ENCODE assay signal across 7 cellular contexts in genomic region chr1:148263906-148264255, GRCh38.
DNase-seq lines count a peak whose midpoint lies in the region; ATAC-seq and TF ChIP-seq lines count a peak whose summit lies in the region.

No MANE protein-coding gene starts in this region.

- no peak for TF ChIP-seq CTCF in Peyer's patch (IDR thresholded peaks at IDR 0.05)
- TF ChIP-seq CTCF in prostate gland (IDR thresholded peaks at IDR 0.05), result no peak

- no peaks in the 10 kb centered on the region for H3K27me3 ChIP-seq in Peyer's patch
- H3K27me3 ChIP-seq in prostate gland (replicated peaks; ENCODE audit: insufficient read depth), result no peaks in the 10 kb centered on the region

- H3K27ac ChIP-seq in Peyer's patch (peak overlapping the region; percentile 50 to 75 (median 73)), prostate gland (peak overlapping the region; percentile 69 to 79)

- 4% methylated on average over 17 of the region's 17 CpGs for WGBS in prostate gland

- no peaks in the 10 kb centered on the region for H3K9me3 ChIP-seq in Peyer's patch
- no peaks in the 10 kb centered on the region for H3K9me3 ChIP-seq in prostate gland

- H3K36me3 ChIP-seq in Peyer's patch, result no peaks in the 10 kb centered on the region
- no peaks in the 10 kb centered on the region for H3K36me3 ChIP-seq in prostate gland

- DNase-seq in Peyer's patch (peak; percentile 39 to 57 (median 52)), prostate gland (ENCODE audit: low spot score) (peak; percentile 28), SK-N-DZ (ENCODE audit: low spot score) (no peak), mucosa of gallbladder (ENCODE audit: low spot score) (no peak), NCI-H82 treated with DMSO at 0.1 percent for 48 hours (lab: John Stamatoyannopoulos, UW; ENCODE audit: unreplicated experiment) (no peak)

- no peak for TF ChIP-seq POLR2A in Peyer's patch (IDR thresholded peaks at IDR 0.05)
- no peak for TF ChIP-seq POLR2A in prostate gland (IDR thresholded peaks at IDR 0.05)

- H3K4me3 ChIP-seq in Peyer's patch (peak overlapping the region; percentile 40 to 66 (median 50)), prostate gland (peak overlapping the region; percentile 37 to 39)

- intact Hi-C loops in prostate gland (cut with DNase I), result no loop called here

- ATAC-seq in GM21737 (IDR thresholded peaks at IDR 0.05; ENCODE audit: unreplicated experiment) (peak; percentile 29), esophagus mucosa (peak; percentile 6)

- H3K4me1 ChIP-seq in Peyer's patch, result no peaks in the 10 kb centered on the region
- no peaks in the 10 kb centered on the region for H3K4me1 ChIP-seq in prostate gland (replicated peaks)

Comparison
In these comparisons a context has a peak if more than half of its experiments do, and no peak if none do; other contexts are left out.
1. DNase-seq: peak in Peyer's patch (3 of 3) and prostate gland (single experiment); none in SK-N-DZ (single experiment), mucosa of gallbladder (single experiment) and NCI-H82 treated with DMSO at 0.1 percent for 48 hours (single experiment).